ENCODE assay signal across 17 cellular contexts in the genomic region with DNA sequence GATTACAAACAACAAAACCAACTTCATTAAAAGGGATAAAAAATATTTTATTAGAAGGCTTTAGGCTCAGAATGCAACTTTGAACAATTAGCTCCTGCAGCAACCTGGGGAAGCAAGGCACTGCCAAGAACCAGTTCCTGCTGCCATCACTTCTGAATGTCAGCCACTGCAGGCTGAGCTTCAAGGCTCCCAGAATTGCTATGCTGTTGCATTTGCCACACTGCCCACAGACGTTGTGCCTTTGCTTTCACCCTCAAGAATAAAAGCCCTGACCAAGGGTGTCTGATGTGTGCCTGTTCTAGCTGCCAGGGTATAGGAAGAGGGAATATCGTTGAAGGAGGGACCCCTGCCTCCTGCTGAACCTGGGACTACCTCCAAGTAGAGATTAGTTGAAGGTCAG.
DNase-seq lines count a peak whose midpoint lies in the region; ATAC-seq lines count a peak whose summit lies in the region.
"Had no signal": no experiment of that assay in that cellular context is flagged by ENCODE, and none has a peak within 500 bp of the region (broad histone marks: within the 10 kb centered on the region; RNA-seq: fewer than 3 reads in every experiment).

No MANE protein-coding gene starts in this region.

- no peaks in the 10 kb centered on the region for H3K27me3 ChIP-seq in GM23248 (replicated peaks; ENCODE audit: insufficient read depth)

- no peak overlapping the region for H2AFZ ChIP-seq in GM23248

- H3K4me3 ChIP-seq in GM23248 = no peak overlapping the region

- H4K20me1 ChIP-seq in GM23248 (ENCODE audit: insufficient read depth) = no peaks in the 10 kb centered on the region

- H3K9ac ChIP-seq in GM23248 = no peak overlapping the region; the same call in 1 of the 2 replicates

- DNase-seq in GM23248 (peak; percentile 5), NCI-H2081 treated with DMSO at 0.1 percent for 48 hours (lab: John Stamatoyannopoulos, UW) (peak; percentile 29), cerebellar cortex (ENCODE audit: low spot score) (peak; percentile 47), myocyte (ENCODE audit: low read depth) (peak; percentile 51), cardiac septum (ENCODE audit: low spot score) (no peak)
- no peak for DNase-seq in activated T-cell treated with anti-CD3 and anti-CD28 coated beads, Interleukin-2, amount 50 U/mL, for 1 hour
- DNase-seq: BE2C; CD4-positive, CD25-positive, alpha-beta regulatory T cell; CD8-positive, alpha-beta memory T cell; DMS 273 treated with DMSO at 0.1 percent for 48 hours; DMS53; DND-41; GOT3; H9 had no signal

- 0 out of 2 replicates have a peak overlapping the region, but pooled peaks have one; percentile 11 for H3K27ac ChIP-seq in GM23248

- no peak for ATAC-seq in HG02623 (IDR thresholded peaks at IDR 0.05; ENCODE audit: unreplicated experiment)
- no peak for ATAC-seq in GM18909 (IDR thresholded peaks at IDR 0.05; ENCODE audit: poor library complexity, unreplicated experiment)
- ATAC-seq: HepG2 had no signal

- H3K4me1 ChIP-seq in GM23248 (ENCODE audit: insufficient read depth) = peaks cover 22% of the 10 kb centered on the region
- H3K4me1 ChIP-seq: BE2C had no signal

- peaks cover 21% of the 10 kb centered on the region; the same call in 1 of the 2 replicates for H3K36me3 ChIP-seq in GM23248 (ENCODE audit: low read depth)
- H3K36me3 ChIP-seq: BE2C had no signal

- no peaks in the 10 kb centered on the region for H3K9me2 ChIP-seq in GM23248 (ENCODE audit: insufficient read depth)

- WGBS in GM23248 (ENCODE audit: low coverage in 1 of 2, low lambda C conversion rate in 2 of 2, missing lambda C conversion rate in 2 of 2), 2 experiments = 6 to 11% methylated on average over 2 of the region's 2 CpGs

- in situ Hi-C loops in GM23248 (cut with MboI) = no loop called here

- intact Hi-C loops in cardiac septum (cut with DNase I) = no loop called here

- no peak overlapping the region for H3K4me2 ChIP-seq in GM23248 (ENCODE audit: unreplicated experiment)

- peaks cover 13% of the 10 kb centered on the region; the same call in 1 of the 2 replicates for H3K79me2 ChIP-seq in GM23248 (ENCODE audit: insufficient read depth)

- peaks cover 8% of the 10 kb centered on the region for H3F3A ChIP-seq in GM23248 (ENCODE audit: insufficient read depth)

- H3K9me3 ChIP-seq in GM23248 (ENCODE audit: low read depth) = no peaks in the 10 kb centered on the region
- H3K9me3 ChIP-seq: BE2C had no signal

Comparison
In these comparisons a context has a peak if more than half of its experiments do, and no peak if none do; other contexts are left out.
1. DNase-seq: peak in GM23248 (single experiment), NCI-H2081 treated with DMSO at 0.1 percent for 48 hours (single experiment), cerebellar cortex (single experiment) and myocyte (single experiment); none in activated T-cell treated with anti-CD3 and anti-CD28 coated beads, Interleukin-2, amount 50 U/mL, for 1 hour (single experiment) and cardiac septum (single experiment).